8 cellular contexts compared by ENCODE assay signal in the genomic region with DNA sequence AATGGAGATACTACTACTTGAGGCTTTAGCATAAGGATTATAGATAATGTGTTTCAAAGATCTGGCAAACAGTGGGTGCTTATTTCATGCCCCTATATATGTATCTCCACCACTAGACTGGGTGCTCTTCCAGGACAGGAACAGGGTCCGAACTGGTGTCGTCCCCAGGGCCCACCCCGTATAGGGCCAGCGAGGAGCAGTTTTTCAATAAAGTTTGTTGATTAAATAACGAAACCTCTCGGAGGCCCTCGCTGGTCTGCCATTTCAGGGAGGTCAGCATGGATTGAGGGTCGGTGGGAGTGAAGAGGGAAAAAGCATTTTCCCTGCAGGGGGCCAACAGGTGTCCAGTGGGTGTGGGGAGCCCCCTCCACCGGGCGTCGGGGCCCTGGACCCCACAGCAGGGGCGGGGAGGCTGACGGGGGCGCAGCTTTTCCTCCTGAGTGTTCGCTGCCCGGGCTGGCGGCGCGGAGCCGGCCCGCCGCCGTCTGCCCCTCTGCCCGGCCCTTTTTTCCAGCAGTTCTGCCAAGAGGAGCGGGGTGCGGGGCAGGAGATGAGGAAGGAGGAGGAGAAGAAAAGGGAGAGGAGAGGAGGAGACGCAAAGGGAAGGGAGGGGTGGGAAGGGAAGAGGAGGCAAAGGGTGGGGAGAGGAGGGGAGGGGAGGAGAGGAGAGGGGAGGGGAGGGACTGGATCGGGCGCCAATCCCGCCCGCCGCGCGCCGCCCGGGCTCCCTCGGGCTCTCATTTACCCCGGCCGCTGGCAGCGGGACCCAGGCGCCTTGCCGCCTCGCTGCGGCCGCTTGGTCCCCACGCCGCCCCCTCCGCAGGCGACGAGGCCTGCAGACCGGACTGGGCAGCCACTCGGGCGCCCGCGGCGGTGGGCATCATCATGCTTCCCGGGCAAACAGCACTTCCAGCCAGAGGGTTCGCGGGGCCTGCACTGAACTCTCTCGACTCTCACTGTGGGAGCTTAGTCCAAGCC.
A peak's percentile ranks its signal among the peaks of the same experiment; 100 is the strongest.
DNase-seq lines count a peak whose midpoint lies in the region; ATAC-seq and TF ChIP-seq lines count a peak whose summit lies in the region.

No MANE protein-coding gene starts in this region.

- peaks cover 18% of the 10 kb centered on the region for H3K4me1 ChIP-seq in skeletal muscle satellite cell (ENCODE audit: control insufficient read depth, insufficient read depth, low read length)

- ATAC-seq in GM18505 (IDR thresholded peaks at IDR 0.05; ENCODE audit: unreplicated experiment): no peak
- no peak for ATAC-seq in activated CD4-positive, CD25-positive, alpha-beta regulatory T cell treated with anti-CD3 and anti-CD28 coated beads, Interleukin-2, amount 50 U/mL, for 24 hours

- H3K27me3 ChIP-seq in skeletal muscle satellite cell (ENCODE audit: control insufficient read depth, insufficient read depth, low read length): peaks cover under 1% of the 10 kb centered on the region

- H3K4me2 ChIP-seq in skeletal muscle satellite cell (ENCODE audit: low read length): peak overlapping the region; percentile 83

- H3K9ac ChIP-seq in skeletal muscle satellite cell (ENCODE audit: low read depth, low read length): peak overlapping the region; percentile 79

- H3K4me3 ChIP-seq in skeletal muscle satellite cell (ENCODE audit: low read length): peak overlapping the region; percentile 63

- no peaks in the 10 kb centered on the region for H3K36me3 ChIP-seq in skeletal muscle satellite cell (ENCODE audit: insufficient read depth, low read length)

- no peaks in the 10 kb centered on the region for H3K9me3 ChIP-seq in skeletal muscle satellite cell (replicated peaks; ENCODE audit: low read length)

- peak; percentile 57 for DNase-seq in activated CD8-positive, alpha-beta memory T cell treated with anti-CD3 and anti-CD28 coated beads for 24 hours
- DNase-seq in activated CD8-positive, alpha-beta memory T cell treated with anti-CD3 and anti-CD28 coated beads, Interleukin-2, amount 50 U/mL, for 4 hours: no peak
- DNase-seq in caudate nucleus (lab: John Stamatoyannopoulos, UW): peak in 32 of 61 donors; percentile 7 to 71 (median 32)
- DNase-seq in islet precursor cell: peak; percentile 56
- no peak for DNase-seq in KG1 (lab: John Stamatoyannopoulos, UW)

- no peak for TF ChIP-seq POLR2A in GM18505 (IDR thresholded peaks at IDR 0.05; ENCODE audit: borderline replicate concordance, extremely low read depth, insufficient read depth, insufficient read length)

- H3K27ac ChIP-seq in caudate nucleus (ENCODE audit: low read depth, low read length): no peak overlapping the region

Comparison
In these comparisons a context has a peak if more than half of its experiments do, and no peak if none do; other contexts are left out.
1. DNase-seq: peak in activated CD8-positive, alpha-beta memory T cell treated with anti-CD3 and anti-CD28 coated beads for 24 hours (single experiment), caudate nucleus (32 of 61) and islet precursor cell (single experiment); none in activated CD8-positive, alpha-beta memory T cell treated with anti-CD3 and anti-CD28 coated beads, Interleukin-2, amount 50 U/mL, for 4 hours (single experiment) and KG1 (single experiment).